18 cellular contexts compared by ENCODE assay signal in the genomic region with DNA sequence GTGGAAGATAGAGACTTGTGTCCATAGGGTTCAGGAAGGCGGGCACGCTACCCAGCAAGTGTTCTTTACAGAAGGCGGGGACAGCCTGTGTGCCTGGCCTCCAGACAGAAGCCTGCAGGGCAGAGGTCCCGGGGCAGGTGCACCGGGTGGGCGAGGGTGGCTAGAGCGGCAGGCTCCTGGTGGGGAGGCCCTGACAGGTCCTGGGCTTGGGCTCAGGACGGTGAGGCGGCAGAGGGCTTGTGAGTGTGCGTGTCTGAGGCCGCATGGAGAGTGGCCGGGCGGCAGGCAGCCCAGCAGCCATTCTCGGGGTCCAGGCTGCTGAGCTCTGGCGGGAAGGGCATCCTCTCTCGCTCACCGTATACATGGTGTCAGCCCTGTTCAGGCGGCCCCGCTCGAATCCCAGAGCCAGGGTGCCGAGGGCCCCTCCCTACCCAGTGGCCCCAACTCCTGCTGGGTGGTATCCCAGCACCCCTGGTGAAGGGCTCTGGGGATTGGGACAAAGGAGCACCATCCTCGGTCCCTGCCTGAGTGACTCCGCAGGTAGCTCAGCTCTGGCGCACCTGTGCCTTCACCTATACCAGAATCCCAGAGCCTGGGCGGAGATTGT. TPM values are rescaled to one million over a fixed set of nuclear protein-coding genes. Genes with fewer than 3 reads are reported as not detected.
DNase-seq lines count a peak whose midpoint lies in the region; ATAC-seq, FAIRE-seq and TF ChIP-seq lines count a peak whose summit lies in the region.
"Had no signal": no experiment of that assay in that cellular context is flagged by ENCODE, and none has a peak within 500 bp of the region (broad histone marks: within the 10 kb centered on the region; RNA-seq: fewer than 3 reads in every experiment).

No MANE protein-coding gene starts in this region.

- H3K36me3 ChIP-seq in H1 (ENCODE audit: control insufficient read depth in 2 of 4, insufficient read depth in 4 of 4, low read length in 3 of 4): peaks cover 28 to 49% (median 45%) of the 10 kb centered on the region in 4 experiments

- H3K18ac ChIP-seq in H1 (ENCODE audit: extremely low read depth, low read length): no peak overlapping the region

- TF ChIP-seq EP300 in H1 (IDR thresholded peaks at IDR 0.05; ENCODE audit: borderline replicate concordance in 1 of 2, low read depth in 2 of 2, low read length in 2 of 2): no peak

- H2AFZ ChIP-seq in H1 (ENCODE audit: low read length): no peak overlapping the region

- no peaks in the 10 kb centered on the region for H3K27me3 Mint-ChIP-seq in T-helper 17 cell

- H3K4me3 ChIP-seq in H1 (ENCODE audit: extremely low read depth in 1 of 4, insufficient read depth in 2 of 4, low read depth in 3 of 4, low read length in 4 of 4): no peak overlapping the region
- H3K4me3 ChIP-seq: A549 had no signal

- H2BK15ac ChIP-seq in H1 (ENCODE audit: low read length): no peak overlapping the region

- peaks cover 11% of the 10 kb centered on the region for H3K79me1 ChIP-seq in H1 (ENCODE audit: low read depth, low read length)

- no peak for TF ChIP-seq CTCF in H1 (IDR thresholded peaks at IDR 0.05; ENCODE audit: control extremely low read depth in 1 of 3, insufficient read depth in 1 of 3, low read depth in 1 of 3, low read length in 3 of 3)

- H3K9ac ChIP-seq in H1 (replicated peaks in 1 of 4; ENCODE audit: extremely low read depth in 1 of 4, low read depth in 3 of 4, low read length in 3 of 4): no peak overlapping the region

- H3K36me3 Mint-ChIP-seq in T-helper 17 cell (ENCODE audit: low read depth): peaks cover 5% of the 10 kb centered on the region

- H3K27ac Mint-ChIP-seq in T-helper 17 cell: peak overlapping the region; percentile 24
- H3K27ac Mint-ChIP-seq: CD8-positive, alpha-beta T cell had no signal

- no peak overlapping the region for H3K14ac ChIP-seq in H1 (ENCODE audit: insufficient read length)

- H2BK20ac ChIP-seq in H1 (ENCODE audit: low read length): no peak overlapping the region

- H3K23me2 ChIP-seq in H1 (ENCODE audit: low read depth, low read length): no peaks in the 10 kb centered on the region

- no peak for ATAC-seq in T-helper 17 cell
- ATAC-seq: CD8-positive, alpha-beta T cell had no signal

- H2BK5ac ChIP-seq in H1 (ENCODE audit: low read depth, low read length): no peak overlapping the region

- FAIRE-seq in GM12892 (lab: Jason Lieb, UNC): no peak
- no peak for FAIRE-seq in H1 (lab: Jason Lieb, UNC)
- no peak for FAIRE-seq in HTR-8/SVneo (lab: Jason Lieb, UNC)
- FAIRE-seq: A549, GM19239, H54 had no signal

- TF ChIP-seq POLR2A in GM12892 (IDR thresholded peaks at IDR 0.05; ENCODE audit: low read depth, low read length): peak; percentile 13; the same call in 1 of the 2 replicates
- TF ChIP-seq POLR2A in H1 (IDR thresholded peaks at IDR 0.05; ENCODE audit: control extremely low read depth in 1 of 2, low read depth in 2 of 2, low read length in 2 of 2): no peak

- no peak overlapping the region for H3K4me3 Mint-ChIP-seq in T-helper 17 cell
- H3K4me3 Mint-ChIP-seq: CD14-positive monocyte; CD8-positive, alpha-beta T cell had no signal

- no peak overlapping the region for H3K23ac ChIP-seq in H1 (ENCODE audit: insufficient read length)

- no peak overlapping the region for H3K4ac ChIP-seq in H1 (replicated peaks; ENCODE audit: insufficient read length, low read depth, low read length)

- CTCF ChIA-PET in H1 (lab: Charles Lee; ENCODE audit: partially characterized antibody): interaction anchor here (0.7 to 2.6 kb wide), 4 partner anchors 10 to 70 kb away, joined by 3 to 11 read pairs (median 4); partner anchors contain the start of genes JSRP1 and PLEKHJ1

- no peak overlapping the region for H3K56ac ChIP-seq in H1 (replicated peaks; ENCODE audit: insufficient read length, low read depth, low read length)

- no peak overlapping the region for H2BK120ac ChIP-seq in H1 (replicated peaks; ENCODE audit: low read depth, low read length)

- WGBS in H1 (ENCODE audit: extremely low coverage in 1 of 2, insufficient coverage in 1 of 2, insufficient read length in 1 of 2, insufficient replicate concordance in 2 of 2, low coverage in 1 of 2, low lambda C conversion rate in 2 of 2, missing lambda C conversion rate in 1 of 2), 2 experiments: 87% methylated on average over 25 of the region's 25 CpGs; no CpG with 5 or more reads in 1 of the 2 experiments

- no peaks in the 10 kb centered on the region for H3K27me3 ChIP-seq in H1 (replicated peaks in 1 of 4; ENCODE audit: control insufficient read depth in 3 of 4, extremely low read depth in 1 of 4, insufficient read depth in 3 of 4, low read length in 3 of 4)

- peaks cover 32 to 50% of the 10 kb centered on the region in 2 experiments for H4K20me1 ChIP-seq in H1 (replicated peaks in 1 of 2; ENCODE audit: control insufficient read depth in 1 of 2, insufficient read depth in 2 of 2, low read length in 2 of 2)

- H3K4me1 Mint-ChIP-seq in T-helper 17 cell: peaks cover 19% of the 10 kb centered on the region

- H3K79me2 ChIP-seq in H1 (ENCODE audit: control insufficient read depth in 1 of 2, insufficient read depth in 2 of 2, low read length in 2 of 2): peaks cover 14 to 30% of the 10 kb centered on the region in 2 experiments

- H3K9me3 ChIP-seq in T-helper 17 cell (ENCODE audit: control insufficient read depth, low read length, poor library complexity, severe bottlenecking) (no peaks in the 10 kb centered on the region), H1 (ENCODE audit: insufficient read depth in 2 of 2, low read depth in 1 of 2, low read length in 1 of 2) (no peaks in the 10 kb centered on the region)
- H3K9me3 ChIP-seq: A549 had no signal

- DNase-seq in GM12892 (ENCODE audit: insufficient read length): no peak
- DNase-seq in T-helper 17 cell: no peak
- no peak for DNase-seq in H1 (ENCODE audit: low read depth in 1 of 2, low spot score in 2 of 2)
- no peak for DNase-seq in HTR-8/SVneo (ENCODE audit: insufficient read length, low spot score)
- DNase-seq in NCI-H2029 treated with DMSO at 0.1 percent for 48 hours (lab: John Stamatoyannopoulos, UW): no peak
- no peak for DNase-seq in glomerular visceral epithelial cell (ENCODE audit: extremely low spot score)
- DNase-seq: AML-193; Calu3; CD8-positive, alpha-beta T cell; DMS79 treated with DMSO at 0.1 percent for 48 hours; GF-D8; HCEC 1CT had no signal

- no peak for TF ChIP-seq RAD21 in H1 (IDR thresholded peaks at IDR 0.05 in 1 of 2, conservative IDR thresholded peaks at IDR 0.05 in 1 of 2; ENCODE audit: low read depth in 2 of 2, low read length in 2 of 2)

- no peak overlapping the region for H4K91ac ChIP-seq in H1 (replicated peaks; ENCODE audit: insufficient read length, low read length)

- no peak overlapping the region for H3K4me2 ChIP-seq in H1 (ENCODE audit: insufficient read depth in 1 of 2, low read depth in 2 of 2, low read length in 2 of 2)

- no peak overlapping the region for H2AK5ac ChIP-seq in H1 (ENCODE audit: low read depth, low read length)

- H4K5ac ChIP-seq in H1 (ENCODE audit: insufficient read length, low read depth, low read length): no peak overlapping the region

- H2BK12ac ChIP-seq in H1 (ENCODE audit: low read depth, low read length): no peak overlapping the region

- H3K27ac ChIP-seq in H1 (ENCODE audit: low read depth, low read length): no peak overlapping the region

- H3K4me1 ChIP-seq in H1 (replicated peaks in 1 of 4; ENCODE audit: control insufficient read depth in 3 of 4, insufficient read depth in 4 of 4, low read length in 3 of 4): no peaks in the 10 kb centered on the region; a peak in 1 of 7 replicates

- POLR2A ChIA-PET in H1 (lab: Charles Lee; ENCODE audit: partially characterized antibody): interaction anchor here (1.2 to 10.3 kb wide), 6 partner anchors 8 to 70 kb away, joined by 3 to 206 read pairs (median 4); partner anchors contain the start of genes AMH and JSRP1

- H4K8ac ChIP-seq in H1 (ENCODE audit: extremely low read depth, insufficient read depth, low read length): no peak overlapping the region

RNA-seq across cellular contexts. Expression of gene AMH, which starts 3.0 kb away (rescaled TPM):
- polyA plus RNA-seq in GM12892 (2012; ENCODE audit: missing spikeins): not detected
- total RNA-seq in T-helper 17 cell: 1 to 10 TPM in 1 of 2 donors, under 1 TPM in 1; 0.50 to 2.7 TPM
- total RNA-seq in H1 (2021; fragmentation: NEBNext Ultra II Directional; extraction: Animal tissue kit (Norgen Biotek cat#: 25700)): 13.0 and 15.4 TPM in 2 replicates
- 10.5 and 19.3 TPM in 2 replicates for polyA plus RNA-seq in H1 (2011; rRNA removed)
- polyA plus RNA-seq in H1 (2011; cell fraction: cytosol; rRNA removed): 10.1 TPM
- polyA plus RNA-seq in H1 (2011; cell fraction: nucleus; rRNA removed): 104 TPM
- polyA plus RNA-seq in H1 (2012, experiment 1 of 2): 12.7 to 23.7 TPM (median 18.4 TPM) in 4 replicates
- 9.0 TPM for polyA plus RNA-seq in H1 (2012, experiment 2 of 2)
- polyA plus RNA-seq in H1 (2013, experiment 1 of 2): 6.7 TPM
- 5.6 TPM for polyA plus RNA-seq in H1 (2013, experiment 2 of 2)
- polyA minus RNA-seq in H1 (2011; rRNA and poly(A)+ RNA removed): 0.46 and 0.63 TPM in 2 replicates
- 3.1 TPM for polyA minus RNA-seq in H1 (2011; cell fraction: cytosol; rRNA and poly(A)+ RNA removed)
- polyA minus RNA-seq in H1 (2011; cell fraction: nucleus; rRNA and poly(A)+ RNA removed): 13.1 TPM
- polyA plus RNA-seq: CD14-positive monocyte had no signal

RNA-seq across cellular contexts. Expression of gene SF3A2, which starts 9.5 kb away (rescaled TPM):
- polyA plus RNA-seq in GM12892 (2012; ENCODE audit: missing spikeins): 15.6 TPM
- 100 to 1,000 TPM; 119 to 135 TPM for total RNA-seq in T-helper 17 cell
- 142 and 146 TPM in 2 replicates for total RNA-seq in H1 (2021; fragmentation: NEBNext Ultra II Directional; extraction: Animal tissue kit (Norgen Biotek cat#: 25700))
- 15.3 and 31.2 TPM in 2 replicates for polyA plus RNA-seq in H1 (2011; rRNA removed)
- 22.1 TPM for polyA plus RNA-seq in H1 (2011; cell fraction: cytosol; rRNA removed)
- 171 TPM for polyA plus RNA-seq in H1 (2011; cell fraction: nucleus; rRNA removed)
- polyA plus RNA-seq in H1 (2012, experiment 1 of 2): 97.0 to 157 TPM (median 147 TPM) in 4 replicates
- polyA plus RNA-seq in H1 (2012, experiment 2 of 2): 117 TPM
- polyA plus RNA-seq in H1 (2013, experiment 1 of 2): 109 TPM
- 101 TPM for polyA plus RNA-seq in H1 (2013, experiment 2 of 2)
- 18.4 and 22.8 TPM in 2 replicates for polyA minus RNA-seq in H1 (2011; rRNA and poly(A)+ RNA removed)
- polyA minus RNA-seq in H1 (2011; cell fraction: cytosol; rRNA and poly(A)+ RNA removed): 64.4 TPM
- 112 TPM for polyA minus RNA-seq in H1 (2011; cell fraction: nucleus; rRNA and poly(A)+ RNA removed)

RNA-seq across cellular contexts. Expression of gene PLEKHJ1, which starts 10.0 kb away (rescaled TPM):
- polyA plus RNA-seq in GM12892 (2012; ENCODE audit: missing spikeins): 41.7 TPM
- total RNA-seq in T-helper 17 cell: 10 to 100 TPM; 38.6 to 40.2 TPM
- 135 TPM in 2 replicates for total RNA-seq in H1 (2021; fragmentation: NEBNext Ultra II Directional; extraction: Animal tissue kit (Norgen Biotek cat#: 25700))
- polyA plus RNA-seq in H1 (2011; rRNA removed): 187 and 235 TPM in 2 replicates
- 217 TPM for polyA plus RNA-seq in H1 (2011; cell fraction: cytosol; rRNA removed)
- polyA plus RNA-seq in H1 (2011; cell fraction: nucleus; rRNA removed): 175 TPM
- polyA plus RNA-seq in H1 (2012, experiment 1 of 2): 118 to 165 TPM (median 146 TPM) in 4 replicates
- 185 TPM for polyA plus RNA-seq in H1 (2012, experiment 2 of 2)
- 108 TPM for polyA plus RNA-seq in H1 (2013, experiment 1 of 2)
- polyA plus RNA-seq in H1 (2013, experiment 2 of 2): 117 TPM
- 29.0 and 35.2 TPM in 2 replicates for polyA minus RNA-seq in H1 (2011; rRNA and poly(A)+ RNA removed)
- polyA minus RNA-seq in H1 (2011; cell fraction: cytosol; rRNA and poly(A)+ RNA removed): 43.3 TPM
- polyA minus RNA-seq in H1 (2011; cell fraction: nucleus; rRNA and poly(A)+ RNA removed): 40.6 TPM

RNA-seq across cellular contexts. Expression of gene JSRP1, which starts 10.1 kb away (rescaled TPM):
- polyA plus RNA-seq in GM12892 (2012; ENCODE audit: missing spikeins): 0.64 TPM
- total RNA-seq in T-helper 17 cell: 1 to 10 TPM in 1 of 2 donors, under 1 TPM in 1; 0.55 to 1.0 TPM
- 0.56 and 1.7 TPM in 2 replicates for total RNA-seq in H1 (2021; fragmentation: NEBNext Ultra II Directional; extraction: Animal tissue kit (Norgen Biotek cat#: 25700))
- 0.24 and 0.53 TPM in 2 replicates for polyA plus RNA-seq in H1 (2011; rRNA removed)
- polyA plus RNA-seq in H1 (2011; cell fraction: cytosol; rRNA removed): 0.41 TPM
- polyA plus RNA-seq in H1 (2011; cell fraction: nucleus; rRNA removed): 0.10 TPM
- polyA plus RNA-seq in H1 (2012, experiment 1 of 2): 0.40 to 2.0 TPM (median 1.1 TPM) in 3 of 4 replicates, not detected in the other
- not detected for polyA plus RNA-seq in H1 (2012, experiment 2 of 2)
- 0.83 TPM for polyA plus RNA-seq in H1 (2013, experiment 1 of 2)
- polyA plus RNA-seq in H1 (2013, experiment 2 of 2): 0.96 TPM
- polyA minus RNA-seq in H1 (2011; rRNA and poly(A)+ RNA removed): not detected in 2 replicates
- polyA minus RNA-seq in H1 (2011; cell fraction: cytosol; rRNA and poly(A)+ RNA removed): not detected
- not detected for polyA minus RNA-seq in H1 (2011; cell fraction: nucleus; rRNA and poly(A)+ RNA removed)
- polyA plus RNA-seq: BJ had no signal

RNA-seq across cellular contexts. Expression of gene PEAK3, which starts 35.9 kb away (rescaled TPM):
- polyA plus RNA-seq in GM12892 (2012; ENCODE audit: missing spikeins): 0.85 TPM
- not detected for total RNA-seq in T-helper 17 cell
- not detected in 2 replicates for total RNA-seq in H1 (2021; fragmentation: NEBNext Ultra II Directional; extraction: Animal tissue kit (Norgen Biotek cat#: 25700))
- polyA plus RNA-seq in H1 (2011; rRNA removed): not detected in 2 replicates
- not detected for polyA plus RNA-seq in H1 (2011; cell fraction: cytosol; rRNA removed)
- not detected for polyA plus RNA-seq in H1 (2011; cell fraction: nucleus; rRNA removed)
- 0.06 to 0.11 TPM in 2 of 4 replicates, not detected in the others for polyA plus RNA-seq in H1 (2012, experiment 1 of 2)
- not detected for polyA plus RNA-seq in H1 (2012, experiment 2 of 2)
- polyA plus RNA-seq in H1 (2013, experiment 1 of 2): not detected
- polyA plus RNA-seq in H1 (2013, experiment 2 of 2): not detected
- polyA minus RNA-seq in H1 (2011; rRNA and poly(A)+ RNA removed): not detected in 2 replicates
- not detected for polyA minus RNA-seq in H1 (2011; cell fraction: cytosol; rRNA and poly(A)+ RNA removed)
- polyA minus RNA-seq in H1 (2011; cell fraction: nucleus; rRNA and poly(A)+ RNA removed): not detected
- total RNA-seq: Calu3; CD8-positive, alpha-beta T cell; HT-29 had no signal
- polyA plus RNA-seq: A549, BJ had no signal
